27 cellular contexts compared by ENCODE assay signal in the genomic region with DNA sequence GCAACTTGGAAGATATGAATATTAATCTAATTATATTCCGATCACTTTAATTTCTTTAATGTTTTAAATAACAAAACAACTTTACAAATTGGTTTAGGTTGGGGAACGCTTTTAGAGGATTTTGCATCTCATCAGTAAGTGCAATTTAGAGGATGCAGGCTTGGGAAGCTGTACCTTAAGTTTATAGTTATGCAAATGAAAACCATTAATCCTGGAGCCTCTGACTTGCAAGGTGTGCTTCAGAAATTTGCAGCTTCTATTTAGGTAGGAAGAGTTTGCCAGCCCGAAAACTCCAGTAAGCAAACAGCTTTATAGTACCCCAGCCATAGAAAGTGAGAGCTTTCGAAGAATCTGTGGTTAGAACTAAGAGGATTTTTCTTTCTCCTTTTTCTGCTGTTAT.
DNase-seq lines count a peak whose midpoint lies in the region; ATAC-seq and TF ChIP-seq lines count a peak whose summit lies in the region.
"Had no signal": no experiment of that assay in that cellular context is flagged by ENCODE, and none has a peak within 500 bp of the region (broad histone marks: within the 10 kb centered on the region; RNA-seq: fewer than 3 reads in every experiment).

No MANE protein-coding gene starts in this region.

- H3K27ac ChIP-seq in HUES64 (ENCODE audit: low read depth, low read length) (peak overlapping the region; percentile 54; the same call in 1 of the 2 replicates), hepatocyte (no peak overlapping the region), iPS-20b (ENCODE audit: low read length) (peak overlapping the region; percentile 4)
- H3K27ac ChIP-seq: HL-60, SJSA1 had no signal

- H3K36me3 ChIP-seq in HUES64 (ENCODE audit: insufficient read depth, low read length), result no peaks in the 10 kb centered on the region
- no peaks in the 10 kb centered on the region for H3K36me3 ChIP-seq in hepatocyte (replicated peaks; ENCODE audit: insufficient read depth, low read depth)
- H3K36me3 ChIP-seq in iPS-20b (ENCODE audit: insufficient read depth, low read depth, low read length), result no peaks in the 10 kb centered on the region
- H3K36me3 ChIP-seq: BE2C, SJSA1 had no signal

- no peaks in the 10 kb centered on the region for H4K20me1 ChIP-seq in hepatocyte (ENCODE audit: insufficient read depth, poor library complexity, severe bottlenecking)

- no peaks in the 10 kb centered on the region for H3K27me3 ChIP-seq in HUES64 (ENCODE audit: insufficient read depth, low read length)
- no peaks in the 10 kb centered on the region for H3K27me3 ChIP-seq in hepatocyte
- no peaks in the 10 kb centered on the region for H3K27me3 ChIP-seq in iPS-20b (ENCODE audit: insufficient read depth, low read length)
- H3K27me3 ChIP-seq: BE2C, SJSA1 had no signal

- DNase-seq in DMS79 treated with DMSO at 0.1 percent for 48 hours (lab: John Stamatoyannopoulos, UW), result peak; percentile 32
- DNase-seq in hepatocyte (ENCODE audit: low spot score), result no peak
- DNase-seq in OCI-M1 (lab: John Stamatoyannopoulos, UW), result no peak
- DNase-seq in effector CD4-positive, alpha-beta T cell, result no peak
- no peak for DNase-seq in activated CD4-positive, CD25-positive, alpha-beta regulatory T cell (lab: John Stamatoyannopoulos, UW)
- DNase-seq: 8988T; ACHN; BE2C; CD8-positive, alpha-beta memory T cell; DMS 273 treated with DMSO at 0.1 percent for 48 hours; DND-41; GOT3; KBM-7; MV-4-11; NCI-H1105; NCI-H1436 treated with DMSO at 0.1 percent for 48 hours; NCI-H187 treated with DMSO at 0.1 percent for 48 hours; NCI-H2107; NCI-H748 treated with DMSO at 0.1 percent for 48 hours; NK-92 treated with Interleukin-12 subunit alpha and Interleukin-12 subunit beta, amount 100 ng/mL, for 24 hours; Right ventricle myocardium superior; RPMI8226 had no signal

- 21% methylated on average over 2 of the region's 4 CpGs for WGBS in HUES64
- 75% methylated on average over 4 of the region's 4 CpGs for WGBS in hepatocyte (ENCODE audit: low lambda C conversion rate, missing lambda C conversion rate)

- no peak overlapping the region for H3K9ac ChIP-seq in HUES64 (ENCODE audit: low read depth, low read length)
- H3K9ac ChIP-seq in iPS-20b (ENCODE audit: low read depth, low read length), result peak overlapping the region; percentile 18; the same call in 1 of the 2 replicates

- H3K9me3 ChIP-seq in HUES64 (ENCODE audit: insufficient read depth, low read depth, low read length) (no peaks in the 10 kb centered on the region), hepatocyte (ENCODE audit: low read depth) (no peaks in the 10 kb centered on the region), iPS-20b (ENCODE audit: insufficient read depth, low read depth, low read length) (peaks cover 8% of the 10 kb centered on the region; the same call in 1 of the 2 replicates)
- H3K9me3 ChIP-seq: BE2C had no signal

- no peak for TF ChIP-seq CTCF in hepatocyte (IDR thresholded peaks at IDR 0.05; ENCODE audit: poor library complexity)

- H3K4me1 ChIP-seq in HUES64 (ENCODE audit: insufficient read depth, low read length) (peaks cover 18% of the 10 kb centered on the region), hepatocyte (ENCODE audit: insufficient read depth) (peaks cover 20% of the 10 kb centered on the region), iPS-20b (ENCODE audit: insufficient read depth, low read length) (peaks cover 18% of the 10 kb centered on the region)
- H3K4me1 ChIP-seq: BE2C, SJSA1 had no signal

- ATAC-seq in GM18519 (IDR thresholded peaks at IDR 0.05; ENCODE audit: low FRiP score, unreplicated experiment), result no peak

- H3K4me3 ChIP-seq in HUES64 (ENCODE audit: low read length) (no peak overlapping the region), hepatocyte (no peak overlapping the region), iPS-20b (ENCODE audit: low read length) (no peak overlapping the region; the same call in 1 of the 2 replicates)
- H3K4me3 ChIP-seq: SJSA1 had no signal

- H3K4me2 ChIP-seq in hepatocyte, result peak overlapping the region; percentile 23

- no peak overlapping the region for H2AFZ ChIP-seq in hepatocyte

- H3K9me2 ChIP-seq in hepatocyte (replicated peaks; ENCODE audit: insufficient read depth), result no peaks in the 10 kb centered on the region

- no peaks in the 10 kb centered on the region for H3K79me2 ChIP-seq in hepatocyte
